ENCODE assay signal across 8 cellular contexts in genomic region chr16:90022209-90023077, GRCh38. TPM values are rescaled to one million over a fixed set of nuclear protein-coding genes. Genes with fewer than 3 reads are reported as not detected.
DNase-seq lines count a peak whose midpoint lies in the region; ATAC-seq, FAIRE-seq and TF ChIP-seq lines count a peak whose summit lies in the region.

No MANE protein-coding gene starts in this region.

- no peaks in the 10 kb centered on the region for H3K9me3 ChIP-seq in MM.1S (replicated peaks; ENCODE audit: insufficient read depth, low read length)
- no peaks in the 10 kb centered on the region for H3K9me3 ChIP-seq in pancreas
- no peaks in the 10 kb centered on the region for H3K9me3 ChIP-seq in thyroid gland

- TF ChIP-seq POLR2A in thyroid gland (IDR thresholded peaks at IDR 0.05) = peak in 1 of 2 donors; percentile 65

- peak; percentile 74 for DNase-seq in CMK (ENCODE audit: low read depth)
- peak; percentile 82 for DNase-seq in MM.1S
- peak; percentile 94 for DNase-seq in SK-N-DZ (ENCODE audit: low spot score)
- DNase-seq in glomerular visceral epithelial cell (ENCODE audit: extremely low spot score) = peak; percentile 81
- DNase-seq in pancreas = peak; percentile 92 to 98 (median 94)
- peak; percentile 94 to 96 for DNase-seq in thyroid gland

- WGBS in pancreas, 2 donors = 4 to 5% methylated on average over 54 to 57 of the region's 57 CpGs
- WGBS in thyroid gland, 2 donors = 9 to 11% methylated on average over 17 to 19 of the region's 57 CpGs

- peak overlapping the region; percentile 76 for H3K4me2 ChIP-seq in MM.1S (ENCODE audit: low read depth, low read length)

- H4K20me1 ChIP-seq in MM.1S (ENCODE audit: insufficient read depth, low read length) = no peaks in the 10 kb centered on the region

- ATAC-seq in GM21526 (IDR thresholded peaks at IDR 0.05; ENCODE audit: low FRiP score, unreplicated experiment) = peak; percentile 49
- peak; percentile 86 to 95 (median 90) for ATAC-seq in pancreas

- H3K4me3 ChIP-seq in MM.1S (ENCODE audit: low read length) = peak overlapping the region; percentile 63
- peak overlapping the region; percentile 61 to 75 (median 68) for H3K4me3 ChIP-seq in pancreas
- H3K4me3 ChIP-seq in thyroid gland (replicated peaks in 1 of 3) = peak overlapping the region; percentile 45 to 56 (median 46)

- peaks cover 6% of the 10 kb centered on the region for H3K9me3 Mint-ChIP-seq in activated naive CD4-positive, alpha-beta T cell treated with anti-CD3 and anti-CD28 coated beads, Interleukin-2, amount 50 U/mL, for 24 hours

- peak overlapping the region; percentile 83 for H3K4me3 Mint-ChIP-seq in activated naive CD4-positive, alpha-beta T cell treated with anti-CD3 and anti-CD28 coated beads, Interleukin-2, amount 50 U/mL, for 24 hours

- H3K27ac ChIP-seq in MM.1S (ENCODE audit: low read length) = no peak overlapping the region
- peak overlapping the region in 3 of 4 donors; percentile 9 to 36 (median 26) for H3K27ac ChIP-seq in pancreas
- peak overlapping the region in 2 of 3 donors; percentile 43 to 46 for H3K27ac ChIP-seq in thyroid gland

- no peaks in the 10 kb centered on the region for H3F3A ChIP-seq in MM.1S (ENCODE audit: insufficient read depth, low read length)

- H3K9ac ChIP-seq in MM.1S (ENCODE audit: low read length) = peak overlapping the region; percentile 57; the same call in 1 of the 2 replicates

- FAIRE-seq in pancreas (lab: Jason Lieb, UNC) = no peak

- H3K27me3 Mint-ChIP-seq in activated naive CD4-positive, alpha-beta T cell treated with anti-CD3 and anti-CD28 coated beads, Interleukin-2, amount 50 U/mL, for 24 hours = peaks cover 2% of the 10 kb centered on the region

- no peaks in the 10 kb centered on the region for H3K36me3 Mint-ChIP-seq in activated naive CD4-positive, alpha-beta T cell treated with anti-CD3 and anti-CD28 coated beads, Interleukin-2, amount 50 U/mL, for 24 hours

- H3K79me2 ChIP-seq in MM.1S (ENCODE audit: low read length) = no peaks in the 10 kb centered on the region

- H3K4me1 ChIP-seq in MM.1S (ENCODE audit: low read length) (0 out of 2 replicates have a peak, but pooled peaks cover 5% of the 10 kb centered on the region), pancreas (peaks cover 6 to 20% (median 20%) of the 10 kb centered on the region in 3 donors), thyroid gland (peaks cover 20 to 27% of the 10 kb centered on the region in 2 donors)

- peak overlapping the region; percentile 86 for H3K27ac Mint-ChIP-seq in activated naive CD4-positive, alpha-beta T cell treated with anti-CD3 and anti-CD28 coated beads, Interleukin-2, amount 50 U/mL, for 24 hours

- no peaks in the 10 kb centered on the region for H3K27me3 ChIP-seq in MM.1S (replicated peaks; ENCODE audit: insufficient read depth, low read length)
- H3K27me3 ChIP-seq in pancreas = no peaks in the 10 kb centered on the region
- H3K27me3 ChIP-seq in thyroid gland = no peaks in the 10 kb centered on the region

- intact Hi-C loops in pancreas (cut with DNase I) = no loop called here
- intact Hi-C loops in thyroid gland (cut with DNase I) = no loop called here

- no peaks in the 10 kb centered on the region for H3K36me3 ChIP-seq in MM.1S (replicated peaks; ENCODE audit: insufficient read depth, low read length)
- H3K36me3 ChIP-seq in pancreas = no peaks in the 10 kb centered on the region
- H3K36me3 ChIP-seq in thyroid gland = no peaks in the 10 kb centered on the region

- H2AFZ ChIP-seq in MM.1S (ENCODE audit: low read length) = peak overlapping the region; percentile 58; the same call in 1 of the 2 replicates

- H3K4me1 Mint-ChIP-seq in activated naive CD4-positive, alpha-beta T cell treated with anti-CD3 and anti-CD28 coated beads, Interleukin-2, amount 50 U/mL, for 24 hours = peaks cover 27% of the 10 kb centered on the region

- no peak for TF ChIP-seq CTCF in MM.1S (IDR thresholded peaks at IDR 0.05; ENCODE audit: low read length)
- TF ChIP-seq CTCF in pancreas (IDR thresholded peaks at IDR 0.05) = no peak
- TF ChIP-seq CTCF in thyroid gland (IDR thresholded peaks at IDR 0.05) = no peak

- no peaks in the 10 kb centered on the region for H3K9me2 ChIP-seq in MM.1S (replicated peaks; ENCODE audit: insufficient read depth, low read length)

RNA-seq across cellular contexts. Expression of gene DBNDD1, which starts 3.2 kb away (rescaled TPM):
- 90.8 and 91.6 TPM in 2 replicates for polyA plus RNA-seq in SK-N-DZ (2014; cell fraction: cytosol; rRNA removed)
- polyA plus RNA-seq in SK-N-DZ (2014; cell fraction: nucleus; rRNA removed) = 51.7 and 56.1 TPM in 2 replicates
- total RNA-seq in pancreas = 10 to 100 TPM in 2 of 6 donors, 1 to 10 TPM in 4; 7.3 to 12.9 (median 9.7) TPM
- polyA plus RNA-seq in pancreas = 1 to 10 TPM; 6.2 to 8.9 TPM
- 10 to 100 TPM in 2 of 4 donors, 1 to 10 TPM in 2; 7.4 to 12.8 (median 10.3) TPM for total RNA-seq in thyroid gland

RNA-seq across cellular contexts. Expression of gene PRDM7, which starts 54.7 kb away (rescaled TPM):
- not detected in 2 replicates for polyA plus RNA-seq in SK-N-DZ (2014; cell fraction: cytosol; rRNA removed)
- polyA plus RNA-seq in SK-N-DZ (2014; cell fraction: nucleus; rRNA removed) = not detected in 2 replicates
- total RNA-seq in pancreas (not detected), thyroid gland (not detected)
- polyA plus RNA-seq in pancreas = not detected
